In genomic region chr17:13002761-13003453, GRCh38 we compare ENCODE assay signal across 7 cellular contexts. TPM values are rescaled to one million over a fixed set of nuclear protein-coding genes. Genes with fewer than 3 reads are reported as not detected.
A peak's percentile ranks its signal among the peaks of the same experiment; 100 is the strongest.
DNase-seq lines count a peak whose midpoint lies in the region; ATAC-seq, FAIRE-seq and TF ChIP-seq lines count a peak whose summit lies in the region.

No MANE protein-coding gene starts in this region.

- H3K4me3 ChIP-seq in IMR-90 (ENCODE audit: insufficient read depth, low read depth, low read length) (no peak overlapping the region), SK-N-MC (no peak overlapping the region), GM12878 (no peak overlapping the region), gastrocnemius medialis (no peak overlapping the region)

- H3K9ac ChIP-seq in IMR-90 (ENCODE audit: low read depth, low read length) (no peak overlapping the region), SK-N-MC (ENCODE audit: insufficient read length) (no peak overlapping the region), GM12878 (ENCODE audit: control insufficient read depth, insufficient read depth, low read length) (no peak overlapping the region)

- H3K4me2 ChIP-seq in IMR-90 (ENCODE audit: low read depth, low read length) (no peak overlapping the region), GM12878 (ENCODE audit: control insufficient read depth, insufficient read depth) (no peak overlapping the region)

- H2AK9ac ChIP-seq in IMR-90 (replicated peaks; ENCODE audit: low read depth, low read length, poor library complexity): peak overlapping the region; percentile 72

- H3K36me3 ChIP-seq in IMR-90 (ENCODE audit: control insufficient read depth, insufficient read depth, low read length) (peaks cover 52% of the 10 kb centered on the region), SK-N-MC (ENCODE audit: insufficient read depth, low read length) (peaks cover 66% of the 10 kb centered on the region), GM12878 (ENCODE audit: control insufficient read depth in 2 of 2, insufficient read depth in 2 of 2, low read length in 1 of 2) (peaks cover 23 to 42% of the 10 kb centered on the region in 2 experiments), gastrocnemius medialis (peaks cover 10 to 93% of the 10 kb centered on the region in 2 donors)

- H2BK15ac ChIP-seq in IMR-90 (ENCODE audit: low read depth, low read length): no peak overlapping the region

- H3K4ac ChIP-seq in IMR-90 (ENCODE audit: low read depth, low read length): 0 out of 2 replicates have a peak overlapping the region, but pooled peaks have one; percentile 12

- no peak overlapping the region for H4K91ac ChIP-seq in IMR-90 (ENCODE audit: insufficient read depth, low read depth, low read length)

- H2BK120ac ChIP-seq in IMR-90 (ENCODE audit: low read depth, low read length): no peak overlapping the region

- no CpG with 5 or more reads among the region's 15 CpGs for WGBS in IMR-90 (ENCODE audit: extremely low coverage in 2 of 2, insufficient read length in 1 of 2), 2 experiments
- 49% methylated on average over 15 of the region's 15 CpGs for WGBS in GM12878 (ENCODE audit: insufficient coverage, insufficient replicate concordance, low lambda C conversion rate, missing lambda C conversion rate)

- BruUV-seq in IMR-90 (replicated peaks; lab: Mats Ljungman, UMichigan) (no TSS peak), GM12878 (replicated peaks; lab: Mats Ljungman, UMichigan) (no TSS peak)

- H3K9me3 ChIP-seq in IMR-90 (ENCODE audit: control insufficient read depth, insufficient read depth, low read length) (no peaks in the 10 kb centered on the region), SK-N-MC (ENCODE audit: low read depth, low read length) (no peaks in the 10 kb centered on the region), GM12878 (replicated peaks; ENCODE audit: control insufficient read depth, insufficient read depth, low read length) (no peaks in the 10 kb centered on the region), gastrocnemius medialis (no peaks in the 10 kb centered on the region)

- peaks cover 9% of the 10 kb centered on the region; the same call in 1 of the 2 replicates for H4K20me1 ChIP-seq in IMR-90 (ENCODE audit: insufficient read depth, low read length)
- H4K20me1 ChIP-seq in GM12878 (ENCODE audit: control insufficient read depth, insufficient read depth): no peaks in the 10 kb centered on the region

- SMC1A ChIA-PET in GM12878 (lab: Charles Lee; ENCODE audit: uncharacterized antibody, unreplicated experiment): interaction anchor here (1.0 to 1.3 kb wide), 2 partner anchors 261 to 457 kb away, joined by 3 to 4 read pairs; no protein-coding TSS in a partner anchor

- TF ChIP-seq CTCF in IMR-90 (conservative IDR thresholded peaks at IDR 0.05; ENCODE audit: low read depth, low read length) (peak; percentile 83), GM12878 (IDR thresholded peaks at IDR 0.05 in 2 of 3, conservative IDR thresholded peaks at IDR 0.05 in 1 of 3; ENCODE audit: control insufficient read depth in 2 of 3, extremely low read depth in 1 of 3, insufficient read depth in 1 of 3, low read depth in 3 of 3, low read length in 3 of 3) (peak; percentile 72 to 84 (median 80)), gastrocnemius medialis (IDR thresholded peaks at IDR 0.05 in 4 of 5, conservative IDR thresholded peaks at IDR 0.05 in 1 of 5) (peak; percentile 53 to 87 (median 70))

- peak overlapping the region in 1 of 2 experiments; percentile 46; a peak in 1 of 4 replicates for H4K8ac ChIP-seq in IMR-90 (ENCODE audit: low read depth in 2 of 2, low read length in 2 of 2)

- TF ChIP-seq POLR2A in IMR-90 (IDR thresholded peaks at IDR 0.05; ENCODE audit: low read depth, low read length) (no peak), GM12878 (IDR thresholded peaks at IDR 0.05; ENCODE audit: low read depth, low read length) (no peak), gastrocnemius medialis (IDR thresholded peaks at IDR 0.05) (no peak)

- H3K27me3 ChIP-seq in IMR-90 (ENCODE audit: control insufficient read depth, insufficient read depth, low read length): no peaks in the 10 kb centered on the region
- H3K27me3 ChIP-seq in GM12878 (replicated peaks in 1 of 2; ENCODE audit: control insufficient read depth in 2 of 2, insufficient read depth in 2 of 2, low read length in 1 of 2): no peaks in the 10 kb centered on the region
- H3K27me3 ChIP-seq in gastrocnemius medialis: no peaks in the 10 kb centered on the region

- H3K4me1 ChIP-seq in IMR-90 (ENCODE audit: control insufficient read depth, insufficient read depth, low read length) (no peaks in the 10 kb centered on the region), GM12878 (ENCODE audit: control insufficient read depth, insufficient read depth, low read length) (no peaks in the 10 kb centered on the region), gastrocnemius medialis (peaks cover 0 to 6% of the 10 kb centered on the region in 2 donors)

- no peak overlapping the region for H3K18ac ChIP-seq in IMR-90 (ENCODE audit: low read depth, low read length)

- no peak overlapping the region for H3K14ac ChIP-seq in IMR-90 (replicated peaks; ENCODE audit: low read depth, low read length)

- no peak overlapping the region for H4K5ac ChIP-seq in IMR-90 (ENCODE audit: low read depth, low read length)

- H2BK20ac ChIP-seq in IMR-90 (ENCODE audit: low read depth, low read length): no peak overlapping the region

- no peak overlapping the region for H2AK5ac ChIP-seq in IMR-90 (ENCODE audit: low read depth, low read length)

- no peak for TF ChIP-seq EP300 in GM12878 (IDR thresholded peaks at IDR 0.05; ENCODE audit: borderline replicate concordance in 1 of 2, control insufficient read depth in 1 of 2, low read depth in 2 of 2, low read length in 2 of 2)

- TF ChIP-seq RAD21 in IMR-90 (IDR thresholded peaks at IDR 0.05; ENCODE audit: low read length) (peak; percentile 88), GM12878 (IDR thresholded peaks at IDR 0.05; ENCODE audit: insufficient read depth, low read depth, low read length) (peak; percentile 90)

- in situ Hi-C loops in IMR-90 (cut with MboI; ENCODE audit: low sequenced_read_pairs) (loop anchor here (5.0 to 25.0 kb wide), 5 partner anchors 338 to 1008 kb away; partner anchors contain the start of genes MYOCD and ZNF18), GM12878 (cut with MboI) (no loop called here), gastrocnemius medialis (cut with MboI; ENCODE audit: low sequenced_read_pairs in 4 of 4) (loop anchor here in 3 of 4 donors (10.0 to 25.0 kb wide), 3 partner anchors 466 to 991 kb away; partner anchors contain the start of gene MAP2K4 (in 1 of the 3))

- H2BK5ac ChIP-seq in IMR-90 (ENCODE audit: low read depth, low read length, poor library complexity, severe bottlenecking): no peak overlapping the region

- CTCF ChIA-PET in IMR-90 (lab: Yijun Ruan, JAX) (interaction anchor here (0.7 to 1.1 kb wide), 2 partner anchors 10 to 19 kb away, joined by 3 read pairs; no protein-coding TSS in a partner anchor), GM12878 (lab: Yijun Ruan, JAX) (interaction anchor here (1.0 to 4.1 kb wide), 19 partner anchors 10 to 822 kb away, joined by 3 to 26 read pairs (median 5); partner anchors contain the start of gene ELAC2)

- H3K79me2 ChIP-seq in GM12878 (ENCODE audit: control insufficient read depth, insufficient read depth, low read length): no peaks in the 10 kb centered on the region

- ATAC-seq in IMR-90 (ENCODE audit: low read depth) (peak; percentile 95), GM12878 (peak; percentile 90), gastrocnemius medialis (peak; percentile 70 to 84)

- POLR2A ChIA-PET in IMR-90 (lab: Charles Lee; ENCODE audit: unreplicated experiment): no interaction called here
- POLR2A ChIA-PET in GM12878 (lab: Charles Lee): no interaction called here

- peaks cover 6 to 19% of the 10 kb centered on the region in 2 experiments; a peak in 1 of 4 replicates for H3K79me1 ChIP-seq in IMR-90 (ENCODE audit: low read depth in 1 of 2, low read length in 2 of 2)

- intact Hi-C loops in IMR-90 (cut with micrococcal nuclease): loop anchor here (1.0 to 5.0 kb wide), 6 partner anchors 260 to 1006 kb away; partner anchors contain the start of gene ZNF18
- intact Hi-C loops in GM12878 (cut with micrococcal nuclease; ENCODE audit: unreplicated experiment): loop anchor here (1.0 to 10.0 kb wide), 5 partner anchors 261 to 823 kb away; no protein-coding TSS in a partner anchor
- intact Hi-C loops in gastrocnemius medialis (cut with DNase I; ENCODE audit: low total_unique reads): loop anchor here (5.0 kb wide), 2 partner anchors 76 to 451 kb away; no protein-coding TSS in a partner anchor

- H3K56ac ChIP-seq in IMR-90 (ENCODE audit: extremely low read depth, insufficient read depth, low read length): no peak overlapping the region

- H3K27ac ChIP-seq in IMR-90 (ENCODE audit: insufficient read depth, low read length) (no peak overlapping the region), SK-N-MC (no peak overlapping the region), GM12878 (ENCODE audit: control insufficient read depth, insufficient read depth) (no peak overlapping the region), gastrocnemius medialis (peak overlapping the region in 1 of 4 donors; percentile 57)

- RAD21 ChIA-PET in GM12878 (lab: Charles Lee; ENCODE audit: unreplicated experiment): interaction anchor here (0.6 to 0.7 kb wide), 2 partner anchors 15 to 255 kb away, joined by 3 read pairs; no protein-coding TSS in a partner anchor

- no peaks in the 10 kb centered on the region for H3K9me1 ChIP-seq in IMR-90 (ENCODE audit: insufficient read depth, low read length)

- FAIRE-seq in G401.6 (lab: Jason Lieb, UNC) (peak; percentile 72), GM12878 (lab: Jason Lieb, UNC) (peak; percentile 89)

- H3K23ac ChIP-seq in IMR-90 (ENCODE audit: low read depth, low read length): no peak overlapping the region

- DNase-seq in IMR-90 (peak; percentile 77), SK-N-MC (ENCODE audit: low read depth, low spot score) (peak; percentile 5), GM12878 (ENCODE audit: low read depth, low spot score) (no peak), hippocampal formation (lab: John Stamatoyannopoulos, UW) (peak; percentile 49 to 50), gastrocnemius medialis (peak in 1 of 2 donors; percentile 61), SKM-1 (lab: John Stamatoyannopoulos, UW; ENCODE audit: unreplicated experiment) (no peak)

- no peak overlapping the region for H2AFZ ChIP-seq in IMR-90 (replicated peaks; ENCODE audit: low read length, poor library complexity)
- no peak overlapping the region for H2AFZ ChIP-seq in GM12878 (ENCODE audit: control insufficient read depth, low read depth, low read length)

- dilution Hi-C loops in IMR-90 (cut with HindIII; ENCODE audit: low sequenced_read_pairs, unreplicated experiment): no loop called here

RNA-seq across cellular contexts. Expression of gene ELAC2, which starts 14.9 kb away (rescaled TPM):
- total RNA-seq in IMR-90 (2012; rRNA removed) (70.8 and 80.7 TPM in 2 replicates), GM12878 (2014; rRNA removed) (122 and 146 TPM in 2 replicates), GM12878 (2014; rRNA removed; fragmentation: Illumina TruSeq; extraction: Trizol) (54.5 and 56.1 TPM in 2 replicates), GM12878 (2021) (68.5 and 74.8 TPM in 2 replicates), gastrocnemius medialis (10 to 100 TPM; 70.7 to 78.7 (median 76.2) TPM)
- polyA plus RNA-seq in IMR-90 (2012; rRNA removed) (71.4 and 75.2 TPM in 2 replicates), GM12878 (2011; rRNA removed) (56.7 and 71.0 TPM in 2 replicates), GM12878 (2014; fragmentation: Illumina TruSeq; extraction: Trizol) (84.0 and 86.0 TPM in 2 replicates), GM12878 (2014; fragmentation: Nextera tagmentation; extraction: Ambion mirVana) (10 to 100 TPM in 1 of 2 experiments, 1 to 10 TPM in 1; 5.1 to 11.0 TPM), GM12878 (2014; rRNA removed) (86.9 and 108 TPM in 2 replicates), GM12878 (2016; fragmentation: Nextera tagmentation; extraction: Ambion mirVana) (10 to 100 TPM; 95.8 to 97.5 TPM)
- polyA plus RNA-seq in IMR-90 (2012; cell fraction: cytosol; rRNA removed): 38.2 and 39.0 TPM in 2 replicates
- 106 and 153 TPM in 2 replicates for polyA plus RNA-seq in IMR-90 (2012; cell fraction: nucleus; rRNA removed; ENCODE audit: low replicate concordance)
- 119 and 124 TPM in 2 replicates for total RNA-seq in GM12878 (2013; cell fraction: nucleolus; rRNA removed)
- polyA plus RNA-seq in GM12878 (2011; ENCODE audit: low read depth): 26.5 TPM
- 91.9 and 104 TPM in 2 replicates for polyA plus RNA-seq in GM12878 (2011; cell fraction: cytosol; rRNA removed)
- 276 and 321 TPM in 2 replicates for polyA plus RNA-seq in GM12878 (2011; cell fraction: nucleus; rRNA removed)
- 38.9 and 40.0 TPM in 2 replicates for polyA plus RNA-seq in GM12878 (2012)
- polyA minus RNA-seq in GM12878 (2011; rRNA and poly(A)+ RNA removed): 105 and 176 TPM in 2 replicates
- polyA minus RNA-seq in GM12878 (2011; cell fraction: cytosol; rRNA and poly(A)+ RNA removed): 26.6 and 32.1 TPM in 2 replicates
- 58.6 and 105 TPM in 2 replicates for polyA minus RNA-seq in GM12878 (2011; cell fraction: nucleus; rRNA and poly(A)+ RNA removed)

Comparison
In these comparisons a context has a peak if more than half of its experiments do, and no peak if none do; other contexts are left out.
1. DNase-seq: peak in IMR-90 (single experiment), SK-N-MC (single experiment) and hippocampal formation (2 of 2); none in GM12878 (single experiment) and SKM-1 (single experiment).
2. Peak in every context shown above with its lines, with median percentiles within 50 percentile points of each other: ATAC-seq and CTCF ChIP-seq.